In the genomic region with DNA sequence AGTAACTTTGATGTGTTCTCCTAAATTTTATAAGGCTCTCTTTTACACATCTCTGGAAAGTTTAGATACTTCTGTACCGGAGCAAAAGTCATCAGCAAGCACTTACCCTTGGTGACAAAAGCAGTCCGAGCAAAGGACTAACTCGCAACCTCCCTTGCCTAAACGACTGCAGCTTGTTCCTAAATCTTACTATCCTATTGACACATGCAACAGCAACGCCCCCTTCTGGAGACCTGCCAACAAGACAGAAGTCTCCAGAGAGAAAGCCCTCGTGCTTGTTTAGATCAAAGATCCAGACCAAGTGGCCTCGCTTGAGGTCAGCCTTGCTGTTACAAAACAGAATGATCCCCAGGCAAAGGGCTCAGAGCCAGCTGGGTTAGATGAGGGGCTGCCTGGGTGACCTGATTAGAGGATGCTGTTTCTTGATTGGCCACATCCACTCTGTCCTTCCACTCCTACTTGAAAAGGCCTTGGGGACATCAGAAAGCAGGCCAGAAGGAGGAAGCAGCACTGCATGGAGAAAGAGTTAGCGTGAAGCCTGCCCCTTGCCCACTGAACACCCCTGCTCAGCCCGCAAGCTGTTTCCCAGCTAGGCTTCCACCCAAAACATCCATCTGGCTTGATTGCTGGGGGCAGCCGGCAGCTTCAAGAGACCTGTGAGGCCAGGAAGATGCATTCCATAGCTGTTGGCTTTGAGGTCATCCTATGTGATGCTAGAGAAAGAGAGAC, we compare ENCODE assay signal across 8 cellular contexts.
DNase-seq lines count a peak whose midpoint lies in the region; ATAC-seq, FAIRE-seq and TF ChIP-seq lines count a peak whose summit lies in the region.

No MANE protein-coding gene starts in this region.

- FAIRE-seq in RCC 7860 (lab: Jason Lieb, UNC): no peak

- intact Hi-C loops in A673 (cut with micrococcal nuclease; ENCODE audit: unreplicated experiment): loop anchor here (1.0 to 5.0 kb wide), 2 partner anchors 131 to 193 kb away; a partner anchor contains a TSS

- in situ Hi-C loops in KBM-7 (cut with MboI; ENCODE audit: low pct_unique_long_range_greater_than_20kb, low sequenced_read_pairs): loop anchor here (25.0 kb wide), 1 partner anchor 196 kb away; no protein-coding TSS in a partner anchor

- H3K4me3 ChIP-seq in A673 (ENCODE audit: low read depth, low read length, poor library complexity, severe bottlenecking): no peak overlapping the region
- H3K4me3 ChIP-seq in fibroblast of villous mesenchyme (ENCODE audit: low read depth, low read length): no peak overlapping the region

- no peaks in the 10 kb centered on the region for H3K27me3 ChIP-seq in A673 (replicated peaks; ENCODE audit: insufficient read depth, low read depth, low read length, poor library complexity)

- H3K36me3 ChIP-seq in A673 (ENCODE audit: insufficient read depth, low read length, poor library complexity, severe bottlenecking): no peaks in the 10 kb centered on the region

- DNase-seq in A673 (ENCODE audit: low spot score): peak; percentile 92
- DNase-seq in KBM-7: peak; percentile 89
- DNase-seq in RCC 7860 (ENCODE audit: low spot score): peak; percentile 39
- DNase-seq in activated T-cell treated with anti-CD3 and anti-CD28 coated beads, Interleukin-2, amount 50 U/mL, for 72 hours: peak; percentile 82 to 85
- DNase-seq in fibroblast of villous mesenchyme (ENCODE audit: low read depth): peak; percentile 93
- peak in 48 of 56 donors; percentile 3 to 89 (median 46) for DNase-seq in nucleus accumbens (lab: John Stamatoyannopoulos, UW)
- DNase-seq in substantia nigra (lab: John Stamatoyannopoulos, UW): peak in 38 of 49 donors; percentile 4 to 77 (median 47)

- H3K27ac Mint-ChIP-seq in activated T-cell treated with anti-CD3 and anti-CD28 coated beads, Interleukin-2, amount 50 U/mL, for 72 hours: no peak overlapping the region

- CTCF ChIA-PET in A673 (lab: Charles Lee): interaction anchor here (0.6 to 1.8 kb wide), 6 partner anchors 10 to 192 kb away, joined by 3 to 23 read pairs (median 4); no protein-coding TSS in a partner anchor

- peaks cover 16% of the 10 kb centered on the region for H3K27me3 Mint-ChIP-seq in activated T-cell treated with anti-CD3 and anti-CD28 coated beads, Interleukin-2, amount 50 U/mL, for 72 hours (ENCODE audit: low read depth)

- POLR2A ChIA-PET in A673 (lab: Charles Lee; ENCODE audit: low non-redundant PET): no interaction called here

- H3K36me3 Mint-ChIP-seq in activated T-cell treated with anti-CD3 and anti-CD28 coated beads, Interleukin-2, amount 50 U/mL, for 72 hours (ENCODE audit: insufficient read depth in 2 of 2): peaks cover 4 to 7% of the 10 kb centered on the region in 2 donors

- peak; percentile 79 for ATAC-seq in GM18868 (IDR thresholded peaks at IDR 0.05; ENCODE audit: unreplicated experiment)
- ATAC-seq in activated T-cell treated with anti-CD3 and anti-CD28 coated beads, Interleukin-2, amount 50 U/mL, for 72 hours (replicated peaks in 1 of 2): peak; percentile 76 to 83

- H3K4me3 Mint-ChIP-seq in activated T-cell treated with anti-CD3 and anti-CD28 coated beads, Interleukin-2, amount 50 U/mL, for 72 hours: no peak overlapping the region

- H3K4me1 ChIP-seq in A673 (ENCODE audit: insufficient read depth, low read length, poor library complexity, severe bottlenecking): peaks cover 20% of the 10 kb centered on the region

- peaks cover 2 to 4% of the 10 kb centered on the region in 2 donors for H3K9me3 Mint-ChIP-seq in activated T-cell treated with anti-CD3 and anti-CD28 coated beads, Interleukin-2, amount 50 U/mL, for 72 hours

- H3K27ac ChIP-seq in A673 (ENCODE audit: low read depth, low read length, poor library complexity, severe bottlenecking) (peak overlapping the region; percentile 36), substantia nigra (ENCODE audit: low read depth, low read length, poor library complexity, severe bottlenecking) (no peak overlapping the region)

- BruUV-seq in A673 (replicated peaks; lab: Mats Ljungman, UMichigan): no TSS peak

- TF ChIP-seq CTCF in A673 (conservative IDR thresholded peaks at IDR 0.05; ENCODE audit: low read depth, low read length) (peak; percentile 83), fibroblast of villous mesenchyme (IDR thresholded peaks at IDR 0.05; ENCODE audit: insufficient read depth, low read depth, low read length) (peak; percentile 63)

- H3K4me1 Mint-ChIP-seq in activated T-cell treated with anti-CD3 and anti-CD28 coated beads, Interleukin-2, amount 50 U/mL, for 72 hours (ENCODE audit: low read depth): no peaks in the 10 kb centered on the region

- H3K9me3 ChIP-seq in A673 (ENCODE audit: low read depth, low read length, poor library complexity, severe bottlenecking): no peaks in the 10 kb centered on the region

Comparison
In these comparisons a context has a peak if more than half of its experiments do, and no peak if none do; other contexts are left out.
1. DNase-seq: peak in every context shown above with its lines; median percentile 93 in fibroblast of villous mesenchyme; 92 in A673; 89 in KBM-7; 84 in activated T-cell treated with anti-CD3 and anti-CD28 coated beads, Interleukin-2, amount 50 U/mL, for 72 hours; 47 in substantia nigra; 46 in nucleus accumbens; 39 in RCC 7860.